In the genomic region with DNA sequence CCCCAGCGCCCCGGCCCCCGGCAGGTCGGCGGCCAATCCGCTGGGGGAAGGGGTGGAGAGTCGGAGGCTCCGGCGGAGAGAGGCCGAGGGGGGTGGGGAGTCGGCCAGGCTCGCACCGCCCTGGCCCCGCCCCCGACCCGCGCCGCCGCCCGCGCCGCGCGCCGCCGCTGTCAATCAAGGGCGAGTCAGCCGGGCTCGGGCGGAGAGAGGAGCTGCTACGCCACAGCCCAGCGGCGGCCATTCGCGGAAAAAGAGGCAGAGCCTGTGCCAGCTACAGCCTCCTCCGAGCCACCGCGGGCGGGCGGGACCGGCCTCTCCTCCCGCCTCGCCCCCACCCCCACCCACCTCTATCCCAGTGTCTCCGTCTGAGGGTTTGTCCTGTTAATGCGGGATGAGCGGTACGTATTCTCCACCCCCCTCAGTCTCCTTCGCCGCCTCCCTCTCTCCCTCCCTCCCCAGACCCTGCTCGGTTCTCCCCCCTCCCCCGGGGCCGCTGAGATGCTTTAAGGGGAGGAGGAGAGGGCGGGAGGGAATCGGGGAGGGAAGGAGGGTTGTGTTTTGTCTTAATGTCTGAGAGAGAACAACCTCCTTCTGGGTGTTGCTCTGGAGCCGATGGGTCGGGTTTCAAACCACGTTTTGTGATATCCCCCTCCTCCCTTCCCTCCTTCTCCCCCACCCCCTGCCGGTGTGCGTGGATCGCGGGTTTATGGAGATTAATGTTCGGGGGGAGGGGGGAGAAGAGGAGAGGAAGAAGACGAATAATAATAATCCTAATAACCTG, we compare ENCODE assay signal across 8 cellular contexts. TPM values are rescaled to one million over a fixed set of nuclear protein-coding genes. Genes with fewer than 3 reads are reported as not detected.
DNase-seq lines count a peak whose midpoint lies in the region; ATAC-seq and TF ChIP-seq lines count a peak whose summit lies in the region.

A gene (plus strand): TSS at position 223 of the 781 bp plus-strand sequence. CDS start 169 bp downstream, at position 392.

- DNase-seq in NCI-H1694 (lab: John Stamatoyannopoulos, UW) (peak; percentile 88), amniotic epithelial cell (ENCODE audit: low read depth) (peak; percentile 94), left cardiac atrium (peak; percentile 95), posterior vena cava (ENCODE audit: low spot score) (peak; percentile 98), upper lobe of right lung (peak; percentile 98)

- peak; percentile 76 for TF ChIP-seq POLR2A in GM15510 (IDR thresholded peaks at IDR 0.05; ENCODE audit: borderline replicate concordance, extremely low read depth, insufficient read length)

- peaks cover 4% of the 10 kb centered on the region for H3K36me3 ChIP-seq in upper lobe of right lung

- H3K27me3 ChIP-seq in upper lobe of right lung, result no peaks in the 10 kb centered on the region

- TF ChIP-seq CTCF in upper lobe of right lung (IDR thresholded peaks at IDR 0.05), result no peak

- peaks cover 39% of the 10 kb centered on the region for H3K4me1 ChIP-seq in upper lobe of right lung

- peak within 1 kb of the TSS; percentile 93 for H3K4me3 ChIP-seq in upper lobe of right lung

- peak within 1 kb of the TSS; percentile 98 for H3K27ac ChIP-seq in upper lobe of right lung

- peak; percentile 72 for ATAC-seq in HG02885 (IDR thresholded peaks at IDR 0.05; ENCODE audit: poor library complexity, unreplicated experiment)
- peak; percentile 89 to 94 for ATAC-seq in left cardiac atrium
- ATAC-seq in upper lobe of right lung, result peak; percentile 89

- intact Hi-C loops in T-helper 1 cell treated with Interleukin-12 subunit alpha and Interleukin-12 subunit beta and Interleukin-4 antibody, amounts not matched to agents 30 ng/mL and 1 ng/mL, for 36 hours (cut with micrococcal nuclease), result loop anchor here (1.0 to 10.0 kb wide), 20 partner anchors 16 to 1877 kb away; a partner anchor contains a TSS
- intact Hi-C loops in left cardiac atrium (cut with DNase I), result no loop called here
- intact Hi-C loops in posterior vena cava (cut with DNase I), result no loop called here
- intact Hi-C loops in upper lobe of right lung (cut with DNase I), result no loop called here

- H3K9me3 ChIP-seq in upper lobe of right lung, result no peaks in the 10 kb centered on the region

RNA-seq across cellular contexts. Expression of the gene that starts here (rescaled TPM):
- total RNA-seq in T-helper 1 cell treated with Interleukin-12 subunit alpha and Interleukin-12 subunit beta and Interleukin-4 antibody, amounts not matched to agents 30 ng/mL and 1 ng/mL, for 36 hours, result 46.8 and 49.1 TPM in 2 replicates
- total RNA-seq in left cardiac atrium (1 to 10 TPM; 5.2 to 6.1 TPM), posterior vena cava (1 to 10 TPM; 5.8 to 6.5 TPM), upper lobe of right lung (8.2 TPM)

Comparison
In these comparisons a context has a peak if more than half of its experiments do, and no peak if none do; other contexts are left out.
1. Peak in every context shown above with its lines: DNase-seq, ATAC-seq, H3K4me3 ChIP-seq and H3K27ac ChIP-seq.